In the genomic region with DNA sequence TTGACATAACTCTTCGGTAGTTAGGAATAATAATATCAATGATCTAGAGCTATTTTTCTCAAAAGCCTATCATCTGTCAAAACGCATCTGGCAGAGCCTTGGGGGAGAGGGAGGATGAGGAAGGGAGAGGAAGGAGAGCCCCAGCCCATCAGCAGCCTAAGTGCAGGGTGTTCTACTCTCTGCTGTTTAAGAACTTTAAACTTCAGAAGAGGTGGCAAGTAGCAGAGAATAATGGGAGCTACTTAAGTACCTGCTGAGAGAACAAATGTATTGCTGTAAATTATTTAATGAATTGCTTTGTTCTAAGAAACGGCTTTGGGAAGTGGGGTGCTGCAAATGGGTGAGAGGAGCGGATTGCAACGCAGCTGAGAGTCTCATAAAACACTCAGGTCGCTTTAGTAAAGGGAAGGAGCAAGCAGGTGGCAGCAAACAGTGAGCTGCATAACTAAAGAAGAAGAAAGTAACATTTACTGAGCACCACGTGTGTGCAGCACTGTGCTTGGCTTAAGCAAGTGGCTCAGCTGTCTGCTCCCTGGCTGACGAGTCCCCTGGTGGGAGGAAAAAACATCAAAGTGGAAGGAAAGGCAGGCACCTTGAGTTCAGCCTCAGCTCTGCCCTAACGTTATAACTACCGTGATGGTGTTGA, we compare ENCODE assay signal across 1 cellular context.
TF ChIP-seq lines count a peak whose summit lies in the region.

No MANE protein-coding gene starts in this region.

TF ChIP-seq in HCT116, 20 proteins besides CTCF, POLR2A, EP300 and RAD21 (continued from another document):
- TF ChIP-seq, protein P1, sequence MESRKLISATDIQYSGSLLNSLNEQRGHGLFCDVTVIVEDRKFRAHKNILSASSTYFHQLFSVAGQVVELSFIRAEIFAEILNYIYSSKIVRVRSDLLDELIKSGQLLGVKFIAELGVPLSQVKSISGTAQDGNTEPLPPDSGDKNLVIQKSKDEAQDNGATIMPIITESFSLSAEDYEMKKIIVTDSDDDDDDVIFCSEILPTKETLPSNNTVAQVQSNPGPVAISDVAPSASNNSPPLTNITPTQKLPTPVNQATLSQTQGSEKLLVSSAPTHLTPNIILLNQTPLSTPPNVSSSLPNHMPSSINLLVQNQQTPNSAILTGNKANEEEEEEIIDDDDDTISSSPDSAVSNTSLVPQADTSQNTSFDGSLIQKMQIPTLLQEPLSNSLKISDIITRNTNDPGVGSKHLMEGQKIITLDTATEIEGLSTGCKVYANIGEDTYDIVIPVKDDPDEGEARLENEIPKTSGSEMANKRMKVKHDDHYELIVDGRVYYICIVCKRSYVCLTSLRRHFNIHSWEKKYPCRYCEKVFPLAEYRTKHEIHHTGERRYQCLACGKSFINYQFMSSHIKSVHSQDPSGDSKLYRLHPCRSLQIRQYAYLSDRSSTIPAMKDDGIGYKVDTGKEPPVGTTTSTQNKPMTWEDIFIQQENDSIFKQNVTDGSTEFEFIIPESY (IDR thresholded peaks at IDR 0.05; ENCODE audit: extremely low read depth, insufficient replicate concordance, low read length) = no peak
- TF ChIP-seq SIN3A (IDR thresholded peaks at IDR 0.05; ENCODE audit: low read depth) = no peak
- TF ChIP-seq SRF (IDR thresholded peaks at IDR 0.05; ENCODE audit: low read depth) = no peak
- no peak for TF ChIP-seq ZNF274 (IDR thresholded peaks at IDR 0.05; ENCODE audit: low read depth, low read length)
- no peak for TF ChIP-seq CBX3 (IDR thresholded peaks at IDR 0.05; ENCODE audit: low read depth)
- TF ChIP-seq, protein P2, sequence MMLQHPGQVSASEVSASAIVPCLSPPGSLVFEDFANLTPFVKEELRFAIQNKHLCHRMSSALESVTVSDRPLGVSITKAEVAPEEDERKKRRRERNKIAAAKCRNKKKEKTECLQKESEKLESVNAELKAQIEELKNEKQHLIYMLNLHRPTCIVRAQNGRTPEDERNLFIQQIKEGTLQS (IDR thresholded peaks at IDR 0.05) = no peak
- no peak for TF ChIP-seq EZH2phosphoT487 (IDR thresholded peaks at IDR 0.05; ENCODE audit: borderline replicate concordance)
- no peak for TF ChIP-seq ELF1 (IDR thresholded peaks at IDR 0.05; ENCODE audit: borderline replicate concordance, low read depth)
- TF ChIP-seq TCF7L2 (IDR thresholded peaks at IDR 0.05; ENCODE audit: borderline replicate concordance, extremely low read depth, insufficient read depth, insufficient read length) = no peak
- no peak for TF ChIP-seq CEBPB (IDR thresholded peaks at IDR 0.05; ENCODE audit: low read depth)
